Comparison of ENCODE assay signal across 1 cellular context in the genomic region with DNA sequence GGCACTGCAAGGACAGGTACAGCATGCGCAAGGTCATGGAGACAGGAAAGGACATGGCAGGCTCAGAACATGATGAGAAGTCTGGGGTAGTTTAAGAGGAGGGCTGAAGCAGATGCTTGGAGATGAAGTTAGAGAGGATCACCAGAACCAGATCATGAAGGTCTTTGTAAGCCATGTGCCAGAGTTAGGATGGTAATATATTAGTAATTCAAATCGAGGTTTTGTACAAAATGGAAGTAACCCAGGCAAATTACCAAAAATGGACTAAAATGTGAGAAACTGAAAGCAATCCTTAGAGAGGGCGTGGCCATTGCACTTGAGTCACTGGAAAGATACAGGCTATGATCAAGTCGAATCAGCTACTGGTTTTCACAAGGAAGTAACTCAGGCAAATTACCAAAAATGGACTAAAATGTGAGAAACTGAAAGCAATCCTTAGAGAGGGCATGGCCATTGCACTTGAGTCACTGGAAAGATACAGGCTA.
TF ChIP-seq lines count a peak whose summit lies in the region.

No MANE protein-coding gene starts in this region.

TF ChIP-seq in K562, 482 proteins besides CTCF, POLR2A, EP300 and RAD21 (continued from another document):
- TF ChIP-seq, protein P1, sequence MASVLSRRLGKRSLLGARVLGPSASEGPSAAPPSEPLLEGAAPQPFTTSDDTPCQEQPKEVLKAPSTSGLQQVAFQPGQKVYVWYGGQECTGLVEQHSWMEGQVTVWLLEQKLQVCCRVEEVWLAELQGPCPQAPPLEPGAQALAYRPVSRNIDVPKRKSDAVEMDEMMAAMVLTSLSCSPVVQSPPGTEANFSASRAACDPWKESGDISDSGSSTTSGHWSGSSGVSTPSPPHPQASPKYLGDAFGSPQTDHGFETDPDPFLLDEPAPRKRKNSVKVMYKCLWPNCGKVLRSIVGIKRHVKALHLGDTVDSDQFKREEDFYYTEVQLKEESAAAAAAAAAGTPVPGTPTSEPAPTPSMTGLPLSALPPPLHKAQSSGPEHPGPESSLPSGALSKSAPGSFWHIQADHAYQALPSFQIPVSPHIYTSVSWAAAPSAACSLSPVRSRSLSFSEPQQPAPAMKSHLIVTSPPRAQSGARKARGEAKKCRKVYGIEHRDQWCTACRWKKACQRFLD (CRISPR knock-in tag; IDR thresholded peaks at IDR 0.05), result 0 out of 2 replicates have a peak, but pooled peaks have one; percentile 52
- TF ChIP-seq, protein P2, sequence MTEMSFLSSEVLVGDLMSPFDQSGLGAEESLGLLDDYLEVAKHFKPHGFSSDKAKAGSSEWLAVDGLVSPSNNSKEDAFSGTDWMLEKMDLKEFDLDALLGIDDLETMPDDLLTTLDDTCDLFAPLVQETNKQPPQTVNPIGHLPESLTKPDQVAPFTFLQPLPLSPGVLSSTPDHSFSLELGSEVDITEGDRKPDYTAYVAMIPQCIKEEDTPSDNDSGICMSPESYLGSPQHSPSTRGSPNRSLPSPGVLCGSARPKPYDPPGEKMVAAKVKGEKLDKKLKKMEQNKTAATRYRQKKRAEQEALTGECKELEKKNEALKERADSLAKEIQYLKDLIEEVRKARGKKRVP (CRISPR knock-in tag; IDR thresholded peaks at IDR 0.05), result no peak
- TF ChIP-seq ZSCAN29 (IDR thresholded peaks at IDR 0.05), result no peak
- TF ChIP-seq SP2 (IDR thresholded peaks at IDR 0.05; ENCODE audit: extremely low read depth, low read depth, low read length, poor library complexity, severe bottlenecking), result no peak
- TF ChIP-seq, protein P3, sequence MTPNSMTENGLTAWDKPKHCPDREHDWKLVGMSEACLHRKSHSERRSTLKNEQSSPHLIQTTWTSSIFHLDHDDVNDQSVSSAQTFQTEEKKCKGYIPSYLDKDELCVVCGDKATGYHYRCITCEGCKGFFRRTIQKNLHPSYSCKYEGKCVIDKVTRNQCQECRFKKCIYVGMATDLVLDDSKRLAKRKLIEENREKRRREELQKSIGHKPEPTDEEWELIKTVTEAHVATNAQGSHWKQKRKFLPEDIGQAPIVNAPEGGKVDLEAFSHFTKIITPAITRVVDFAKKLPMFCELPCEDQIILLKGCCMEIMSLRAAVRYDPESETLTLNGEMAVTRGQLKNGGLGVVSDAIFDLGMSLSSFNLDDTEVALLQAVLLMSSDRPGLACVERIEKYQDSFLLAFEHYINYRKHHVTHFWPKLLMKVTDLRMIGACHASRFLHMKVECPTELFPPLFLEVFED (CRISPR knock-in tag; conservative IDR thresholded peaks at IDR 0.05), result no peak
- TF ChIP-seq ZNF175 (CRISPR knock-in tag; IDR thresholded peaks at IDR 0.05; ENCODE audit: low read depth), result peak; percentile 64
- TF ChIP-seq, protein P4, sequence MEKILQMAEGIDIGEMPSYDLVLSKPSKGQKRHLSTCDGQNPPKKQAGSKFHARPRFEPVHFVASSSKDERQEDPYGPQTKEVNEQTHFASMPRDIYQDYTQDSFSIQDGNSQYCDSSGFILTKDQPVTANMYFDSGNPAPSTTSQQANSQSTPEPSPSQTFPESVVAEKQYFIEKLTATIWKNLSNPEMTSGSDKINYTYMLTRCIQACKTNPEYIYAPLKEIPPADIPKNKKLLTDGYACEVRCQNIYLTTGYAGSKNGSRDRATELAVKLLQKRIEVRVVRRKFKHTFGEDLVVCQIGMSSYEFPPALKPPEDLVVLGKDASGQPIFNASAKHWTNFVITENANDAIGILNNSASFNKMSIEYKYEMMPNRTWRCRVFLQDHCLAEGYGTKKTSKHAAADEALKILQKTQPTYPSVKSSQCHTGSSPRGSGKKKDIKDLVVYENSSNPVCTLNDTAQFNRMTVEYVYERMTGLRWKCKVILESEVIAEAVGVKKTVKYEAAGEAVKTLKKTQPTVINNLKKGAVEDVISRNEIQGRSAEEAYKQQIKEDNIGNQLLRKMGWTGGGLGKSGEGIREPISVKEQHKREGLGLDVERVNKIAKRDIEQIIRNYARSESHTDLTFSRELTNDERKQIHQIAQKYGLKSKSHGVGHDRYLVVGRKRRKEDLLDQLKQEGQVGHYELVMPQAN (IDR thresholded peaks at IDR 0.05; ENCODE audit: borderline replicate concordance), result no peak
- TF ChIP-seq, protein P5, sequence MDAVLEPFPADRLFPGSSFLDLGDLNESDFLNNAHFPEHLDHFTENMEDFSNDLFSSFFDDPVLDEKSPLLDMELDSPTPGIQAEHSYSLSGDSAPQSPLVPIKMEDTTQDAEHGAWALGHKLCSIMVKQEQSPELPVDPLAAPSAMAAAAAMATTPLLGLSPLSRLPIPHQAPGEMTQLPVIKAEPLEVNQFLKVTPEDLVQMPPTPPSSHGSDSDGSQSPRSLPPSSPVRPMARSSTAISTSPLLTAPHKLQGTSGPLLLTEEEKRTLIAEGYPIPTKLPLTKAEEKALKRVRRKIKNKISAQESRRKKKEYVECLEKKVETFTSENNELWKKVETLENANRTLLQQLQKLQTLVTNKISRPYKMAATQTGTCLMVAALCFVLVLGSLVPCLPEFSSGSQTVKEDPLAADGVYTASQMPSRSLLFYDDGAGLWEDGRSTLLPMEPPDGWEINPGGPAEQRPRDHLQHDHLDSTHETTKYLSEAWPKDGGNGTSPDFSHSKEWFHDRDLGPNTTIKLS (IDR thresholded peaks at IDR 0.05; ENCODE audit: borderline replicate concordance, low read depth), result no peak
- TF ChIP-seq ZNF143 (CRISPR knock-in tag; IDR thresholded peaks at IDR 0.05), result no peak
- no peak for TF ChIP-seq ZNF121 (CRISPR knock-in tag; conservative IDR thresholded peaks at IDR 0.05)
- TF ChIP-seq ZNF561 (CRISPR knock-in tag; conservative IDR thresholded peaks at IDR 0.05), result no peak
- TF ChIP-seq SRF (CRISPR knock-in tag; IDR thresholded peaks at IDR 0.05), result peak in 1 of 2 experiments; percentile 85; a peak in 2 of 4 replicates
- TF ChIP-seq, protein P6, sequence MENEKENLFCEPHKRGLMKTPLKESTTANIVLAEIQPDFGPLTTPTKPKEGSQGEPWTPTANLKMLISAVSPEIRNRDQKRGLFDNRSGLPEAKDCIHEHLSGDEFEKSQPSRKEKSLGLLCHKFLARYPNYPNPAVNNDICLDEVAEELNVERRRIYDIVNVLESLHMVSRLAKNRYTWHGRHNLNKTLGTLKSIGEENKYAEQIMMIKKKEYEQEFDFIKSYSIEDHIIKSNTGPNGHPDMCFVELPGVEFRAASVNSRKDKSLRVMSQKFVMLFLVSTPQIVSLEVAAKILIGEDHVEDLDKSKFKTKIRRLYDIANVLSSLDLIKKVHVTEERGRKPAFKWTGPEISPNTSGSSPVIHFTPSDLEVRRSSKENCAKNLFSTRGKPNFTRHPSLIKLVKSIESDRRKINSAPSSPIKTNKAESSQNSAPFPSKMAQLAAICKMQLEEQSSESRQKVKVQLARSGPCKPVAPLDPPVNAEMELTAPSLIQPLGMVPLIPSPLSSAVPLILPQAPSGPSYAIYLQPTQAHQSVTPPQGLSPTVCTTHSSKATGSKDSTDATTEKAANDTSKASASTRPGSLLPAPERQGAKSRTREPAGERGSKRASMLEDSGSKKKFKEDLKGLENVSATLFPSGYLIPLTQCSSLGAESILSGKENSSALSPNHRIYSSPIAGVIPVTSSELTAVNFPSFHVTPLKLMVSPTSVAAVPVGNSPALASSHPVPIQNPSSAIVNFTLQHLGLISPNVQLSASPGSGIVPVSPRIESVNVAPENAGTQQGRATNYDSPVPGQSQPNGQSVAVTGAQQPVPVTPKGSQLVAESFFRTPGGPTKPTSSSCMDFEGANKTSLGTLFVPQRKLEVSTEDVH (IDR thresholded peaks at IDR 0.05; ENCODE audit: low read depth, partially characterized antibody), result no peak
- no peak for TF ChIP-seq NFIX (CRISPR knock-in tag; IDR thresholded peaks at IDR 0.05; ENCODE audit: low read depth)
- TF ChIP-seq BACH1 (tag; IDR thresholded peaks at IDR 0.05), result peak; percentile 77; the same call in 1 of the 2 replicates
- no peak for TF ChIP-seq ZNF57 (CRISPR knock-in tag; IDR thresholded peaks at IDR 0.05)
- no peak for TF ChIP-seq KHSRP (IDR thresholded peaks at IDR 0.05)
- TF ChIP-seq CHCHD3 (CRISPR knock-in tag; IDR thresholded peaks at IDR 0.05), result no peak
- TF ChIP-seq SPI1 (IDR thresholded peaks at IDR 0.05; ENCODE audit: borderline replicate concordance, low read depth, low read length), result no peak
- no peak for TF ChIP-seq TFAM (CRISPR knock-in tag; conservative IDR thresholded peaks at IDR 0.05)
- no peak for TF ChIP-seq NFRKB (IDR thresholded peaks at IDR 0.05; ENCODE audit: low read depth)
- no peak for TF ChIP-seq KDM2B (CRISPR knock-in tag; IDR thresholded peaks at IDR 0.05)
- TF ChIP-seq, protein P7, sequence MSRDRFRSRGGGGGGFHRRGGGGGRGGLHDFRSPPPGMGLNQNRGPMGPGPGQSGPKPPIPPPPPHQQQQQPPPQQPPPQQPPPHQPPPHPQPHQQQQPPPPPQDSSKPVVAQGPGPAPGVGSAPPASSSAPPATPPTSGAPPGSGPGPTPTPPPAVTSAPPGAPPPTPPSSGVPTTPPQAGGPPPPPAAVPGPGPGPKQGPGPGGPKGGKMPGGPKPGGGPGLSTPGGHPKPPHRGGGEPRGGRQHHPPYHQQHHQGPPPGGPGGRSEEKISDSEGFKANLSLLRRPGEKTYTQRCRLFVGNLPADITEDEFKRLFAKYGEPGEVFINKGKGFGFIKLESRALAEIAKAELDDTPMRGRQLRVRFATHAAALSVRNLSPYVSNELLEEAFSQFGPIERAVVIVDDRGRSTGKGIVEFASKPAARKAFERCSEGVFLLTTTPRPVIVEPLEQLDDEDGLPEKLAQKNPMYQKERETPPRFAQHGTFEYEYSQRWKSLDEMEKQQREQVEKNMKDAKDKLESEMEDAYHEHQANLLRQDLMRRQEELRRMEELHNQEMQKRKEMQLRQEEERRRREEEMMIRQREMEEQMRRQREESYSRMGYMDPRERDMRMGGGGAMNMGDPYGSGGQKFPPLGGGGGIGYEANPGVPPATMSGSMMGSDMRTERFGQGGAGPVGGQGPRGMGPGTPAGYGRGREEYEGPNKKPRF (IDR thresholded peaks at IDR 0.05; ENCODE audit: low read depth, low read length), result no peak
- TF ChIP-seq C11orf30 (IDR thresholded peaks at IDR 0.05; ENCODE audit: low read depth), result no peak
- TF ChIP-seq, protein P8, sequence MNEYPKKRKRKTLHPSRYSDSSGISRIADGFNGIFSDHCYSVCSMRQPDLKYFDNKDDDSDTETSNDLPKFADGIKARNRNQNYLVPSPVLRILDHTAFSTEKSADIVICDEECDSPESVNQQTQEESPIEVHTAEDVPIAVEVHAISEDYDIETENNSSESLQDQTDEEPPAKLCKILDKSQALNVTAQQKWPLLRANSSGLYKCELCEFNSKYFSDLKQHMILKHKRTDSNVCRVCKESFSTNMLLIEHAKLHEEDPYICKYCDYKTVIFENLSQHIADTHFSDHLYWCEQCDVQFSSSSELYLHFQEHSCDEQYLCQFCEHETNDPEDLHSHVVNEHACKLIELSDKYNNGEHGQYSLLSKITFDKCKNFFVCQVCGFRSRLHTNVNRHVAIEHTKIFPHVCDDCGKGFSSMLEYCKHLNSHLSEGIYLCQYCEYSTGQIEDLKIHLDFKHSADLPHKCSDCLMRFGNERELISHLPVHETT (CRISPR knock-in tag; conservative IDR thresholded peaks at IDR 0.05 in 1 of 2, IDR thresholded peaks at IDR 0.05 in 1 of 2), result 0 out of 4 replicates have a peak, but pooled peaks of 1 of the 2 experiments have one; percentile 26
- no peak for TF ChIP-seq PTBP1 (IDR thresholded peaks at IDR 0.05; ENCODE audit: low read depth, low read length)
- TF ChIP-seq, protein P9, sequence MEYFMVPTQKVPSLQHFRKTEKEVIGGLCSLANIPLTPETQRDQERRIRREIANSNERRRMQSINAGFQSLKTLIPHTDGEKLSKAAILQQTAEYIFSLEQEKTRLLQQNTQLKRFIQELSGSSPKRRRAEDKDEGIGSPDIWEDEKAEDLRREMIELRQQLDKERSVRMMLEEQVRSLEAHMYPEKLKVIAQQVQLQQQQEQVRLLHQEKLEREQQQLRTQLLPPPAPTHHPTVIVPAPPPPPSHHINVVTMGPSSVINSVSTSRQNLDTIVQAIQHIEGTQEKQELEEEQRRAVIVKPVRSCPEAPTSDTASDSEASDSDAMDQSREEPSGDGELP (CRISPR knock-in tag; IDR thresholded peaks at IDR 0.05; ENCODE audit: borderline replicate concordance), result no peak
- peak; percentile 82 for TF ChIP-seq ESRRA (IDR thresholded peaks at IDR 0.05; ENCODE audit: borderline replicate concordance, low read depth)
- no peak for TF ChIP-seq CHD1 (IDR thresholded peaks at IDR 0.05; ENCODE audit: low read length)
- no peak for TF ChIP-seq ZNF551 (CRISPR knock-in tag; IDR thresholded peaks at IDR 0.05)
- peak; percentile 28; the same call in 1 of the 2 replicates for TF ChIP-seq ZNF644 (tag; IDR thresholded peaks at IDR 0.05; ENCODE audit: low read depth)
- no peak for TF ChIP-seq ELF2 (CRISPR knock-in tag; IDR thresholded peaks at IDR 0.05)
- TF ChIP-seq FOSL1 (tag; conservative IDR thresholded peaks at IDR 0.05), result peak; percentile 88
- TF ChIP-seq ZNF766 (CRISPR knock-in tag; conservative IDR thresholded peaks at IDR 0.05), result peak; percentile 85
- TF ChIP-seq, protein P10, sequence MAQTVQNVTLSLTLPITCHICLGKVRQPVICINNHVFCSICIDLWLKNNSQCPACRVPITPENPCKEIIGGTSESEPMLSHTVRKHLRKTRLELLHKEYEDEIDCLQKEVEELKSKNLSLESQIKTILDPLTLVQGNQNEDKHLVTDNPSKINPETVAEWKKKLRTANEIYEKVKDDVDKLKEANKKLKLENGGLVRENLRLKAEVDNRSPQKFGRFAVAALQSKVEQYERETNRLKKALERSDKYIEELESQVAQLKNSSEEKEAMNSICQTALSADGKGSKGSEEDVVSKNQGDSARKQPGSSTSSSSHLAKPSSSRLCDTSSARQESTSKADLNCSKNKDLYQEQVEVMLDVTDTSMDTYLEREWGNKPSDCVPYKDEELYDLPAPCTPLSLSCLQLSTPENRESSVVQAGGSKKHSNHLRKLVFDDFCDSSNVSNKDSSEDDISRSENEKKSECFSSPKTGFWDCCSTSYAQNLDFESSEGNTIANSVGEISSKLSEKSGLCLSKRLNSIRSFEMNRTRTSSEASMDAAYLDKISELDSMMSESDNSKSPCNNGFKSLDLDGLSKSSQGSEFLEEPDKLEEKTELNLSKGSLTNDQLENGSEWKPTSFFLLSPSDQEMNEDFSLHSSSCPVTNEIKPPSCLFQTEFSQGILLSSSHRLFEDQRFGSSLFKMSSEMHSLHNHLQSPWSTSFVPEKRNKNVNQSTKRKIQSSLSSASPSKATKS (CRISPR knock-in tag; IDR thresholded peaks at IDR 0.05), result no peak
